8 cellular contexts compared by ENCODE assay signal in genomic region chr1:224356685-224357625, GRCh38. TPM values are rescaled to one million over a fixed set of nuclear protein-coding genes. Genes with fewer than 3 reads are reported as not detected.
DNase-seq lines count a peak whose midpoint lies in the region; ATAC-seq, FAIRE-seq and TF ChIP-seq lines count a peak whose summit lies in the region.

CNIH4 (plus strand) TSS chr1:224356879; CDS start chr1:224356925, 46 bp downstream.

- 0 to 1% methylated on average over 28 to 34 of the region's 78 CpGs for WGBS in esophagus squamous epithelium, 2 donors

- peak within 1 kb of the TSS; percentile 83 for H2AFZ ChIP-seq in KMS-11 (ENCODE audit: low read depth)

- no peaks in the 10 kb centered on the region for H3K9me3 ChIP-seq in esophagus squamous epithelium

- H3K27ac ChIP-seq in KMS-11 (no peak within 1 kb of the TSS), esophagus squamous epithelium (peak within 1 kb of the TSS; percentile 86 to 97 (median 92))

- H3K9ac ChIP-seq in KMS-11: peak within 1 kb of the TSS; percentile 17; the same call in 1 of the 2 replicates

- DNase-seq in DMS53 treated with DMSO at 0.1 percent for 48 hours (lab: John Stamatoyannopoulos, UW; ENCODE audit: unreplicated experiment) (peak; percentile 89), RCC 7860 (ENCODE audit: low spot score) (peak; percentile 91), esophagus squamous epithelium (lab: John Stamatoyannopoulos, UW) (peak; percentile 78), myocyte (ENCODE audit: low read depth) (peak; percentile 97)
- peak; percentile 91 to 95 for DNase-seq in activated T-cell treated with anti-CD3 and anti-CD28 coated beads, Interleukin-2, amount 50 U/mL, for 72 hours
- DNase-seq in stimulated activated CD8-positive, alpha-beta memory T cell treated with anti-CD3 and anti-CD28 coated beads, Interleukin-7, amount 100 ng/mL, for 48 hours (ENCODE audit: extremely low read depth in 1 of 2, low read depth in 1 of 2): peak; percentile 75 to 87

- H3K27ac Mint-ChIP-seq in activated T-cell treated with anti-CD3 and anti-CD28 coated beads, Interleukin-2, amount 50 U/mL, for 72 hours: peak within 1 kb of the TSS; percentile 97

- no peaks in the 10 kb centered on the region for H3K36me3 ChIP-seq in KMS-11 (ENCODE audit: insufficient read depth)
- H3K36me3 ChIP-seq in esophagus squamous epithelium: peaks cover 0 to 17% (median 0%) of the 10 kb centered on the region in 3 donors

- H3K27me3 ChIP-seq in KMS-11 (ENCODE audit: insufficient read depth, low read depth) (no peaks in the 10 kb centered on the region), esophagus squamous epithelium (no peaks in the 10 kb centered on the region)

- no peaks in the 10 kb centered on the region for H4K20me1 ChIP-seq in KMS-11 (ENCODE audit: insufficient read depth)

- H3K4me1 ChIP-seq in KMS-11 (ENCODE audit: low read depth, poor library complexity, severe bottlenecking): peaks cover 18% of the 10 kb centered on the region
- H3K4me1 ChIP-seq in esophagus squamous epithelium: peaks cover 9 to 43% (median 20%) of the 10 kb centered on the region in 3 donors

- H3K27me3 Mint-ChIP-seq in activated T-cell treated with anti-CD3 and anti-CD28 coated beads, Interleukin-2, amount 50 U/mL, for 72 hours (ENCODE audit: low read depth): no peaks in the 10 kb centered on the region

- intact Hi-C loops in esophagus squamous epithelium (cut with DNase I): no loop called here

- peaks cover 6 to 7% of the 10 kb centered on the region in 2 donors for H3K36me3 Mint-ChIP-seq in activated T-cell treated with anti-CD3 and anti-CD28 coated beads, Interleukin-2, amount 50 U/mL, for 72 hours (ENCODE audit: insufficient read depth in 2 of 2)

- H3K4me3 ChIP-seq in KMS-11 (IDR thresholded peaks at IDR 0.05; ENCODE audit: insufficient read depth, low read depth, low read length) (peak within 1 kb of the TSS; percentile 97), esophagus squamous epithelium (peak within 1 kb of the TSS; percentile 63 to 96 (median 88))

- peak; percentile 92 for FAIRE-seq in RCC 7860 (lab: Jason Lieb, UNC)

- peak within 1 kb of the TSS; percentile 97 to 99 for H3K4me3 Mint-ChIP-seq in activated T-cell treated with anti-CD3 and anti-CD28 coated beads, Interleukin-2, amount 50 U/mL, for 72 hours

- peak within 1 kb of the TSS; percentile 91 for H3K4me2 ChIP-seq in KMS-11

- TF ChIP-seq POLR2A in esophagus squamous epithelium (IDR thresholded peaks at IDR 0.05): peak in 3 of 4 donors; percentile 95 to 97 (median 96)

- ATAC-seq in GM21737 (IDR thresholded peaks at IDR 0.05; ENCODE audit: unreplicated experiment): peak; percentile 98
- peak; percentile 99 to 100 for ATAC-seq in activated T-cell treated with anti-CD3 and anti-CD28 coated beads, Interleukin-2, amount 50 U/mL, for 72 hours (replicated peaks in 1 of 2)

- no peaks in the 10 kb centered on the region for H3K9me3 Mint-ChIP-seq in activated T-cell treated with anti-CD3 and anti-CD28 coated beads, Interleukin-2, amount 50 U/mL, for 72 hours

- peaks cover 47% of the 10 kb centered on the region for H3K4me1 Mint-ChIP-seq in activated T-cell treated with anti-CD3 and anti-CD28 coated beads, Interleukin-2, amount 50 U/mL, for 72 hours (ENCODE audit: low read depth)

- no peak for TF ChIP-seq CTCF in KMS-11 (conservative IDR thresholded peaks at IDR 0.05; ENCODE audit: low read depth, low read length)
- no peak for TF ChIP-seq CTCF in esophagus squamous epithelium (IDR thresholded peaks at IDR 0.05)

- peaks cover 26% of the 10 kb centered on the region; the same call in 1 of the 2 replicates for H3K79me2 ChIP-seq in KMS-11 (ENCODE audit: insufficient read depth, low read depth)

RNA-seq across cellular contexts. Expression of gene CNIH4, which starts in this region (rescaled TPM):
- 10 to 100 TPM; 50.3 to 55.3 TPM for total RNA-seq in activated T-cell treated with anti-CD3 and anti-CD28 coated beads, Interleukin-2, amount 50 U/mL, for 72 hours
- total RNA-seq in esophagus squamous epithelium (10 to 100 TPM; 19.1 to 51.7 (median 34.0) TPM), myocyte (26.2 and 45.6 TPM in 2 replicates)
- 66.0 TPM for polyA plus RNA-seq in myocyte (2012)
